Comparison of ENCODE assay signal across 19 cellular contexts in genomic region chr1:197307551-197307950, GRCh38. TPM values are rescaled to one million over a fixed set of nuclear protein-coding genes. Genes with fewer than 3 reads are reported as not detected.
"Had no signal": no experiment of that assay in that cellular context is flagged by ENCODE, and none has a peak within 500 bp of the region (broad histone marks: within the 10 kb centered on the region; RNA-seq: fewer than 3 reads in every experiment).

No MANE protein-coding gene starts in this region.

- H3K36me3 ChIP-seq: adrenal gland, esophagus squamous epithelium, heart left ventricle, pancreas, right atrium auricular region, thyroid gland had no signal

- H3K27ac Mint-ChIP-seq: activated naive CD4-positive, alpha-beta T cell treated with anti-CD3 and anti-CD28 coated beads, Interleukin-2, amount 10 ng/mL, durations not matched to agents 7 days and 5 days; activated T-helper 2 cell treated with anti-CD3 and anti-CD28 coated beads, Interferon-gamma antibody, Interleukin-2, Interleukin-4, amounts not matched to agents 10 μg/mL and 5 μg/mL and 100 μg/mL, durations not matched to agents 14 hours and 24 hours and 36 hours; dendritic cell treated with granulocyte-macrophage colony-stimulating factor and Interleukin-4, amounts not matched to agents 40 ng/mL and 50 ng/mL, for 4 days; endodermal cell had no signal

- H3K4me1 ChIP-seq: adrenal gland, body of pancreas, esophagus squamous epithelium, heart left ventricle, pancreas, right atrium auricular region, thyroid gland had no signal

- H3K4me1 Mint-ChIP-seq: activated naive CD4-positive, alpha-beta T cell treated with anti-CD3 and anti-CD28 coated beads, Interleukin-2, amount 10 ng/mL, durations not matched to agents 7 days and 5 days; endodermal cell had no signal

- H3K27ac ChIP-seq: adrenal gland, body of pancreas, esophagus squamous epithelium, heart left ventricle, pancreas, right atrium auricular region, skin epidermis, thyroid gland had no signal

- H3K9me3 Mint-ChIP-seq: activated naive CD4-positive, alpha-beta T cell treated with anti-CD3 and anti-CD28 coated beads, Interleukin-2, amount 10 ng/mL, durations not matched to agents 7 days and 5 days; activated T-helper 2 cell treated with anti-CD3 and anti-CD28 coated beads, Interferon-gamma antibody, Interleukin-2, Interleukin-4, amounts not matched to agents 10 μg/mL and 5 μg/mL and 100 μg/mL, durations not matched to agents 14 hours and 24 hours and 36 hours; dendritic cell treated with granulocyte-macrophage colony-stimulating factor and Interleukin-4, amounts not matched to agents 40 ng/mL and 50 ng/mL, for 4 days; endodermal cell had no signal

- H3K9me3 ChIP-seq: adrenal gland, body of pancreas, esophagus squamous epithelium, heart left ventricle, pancreas, right atrium auricular region, thyroid gland had no signal

- ATAC-seq: body of pancreas, heart left ventricle, left ventricle myocardium superior, pancreas had no signal

- H3K27me3 ChIP-seq: adrenal gland, body of pancreas, esophagus squamous epithelium, heart left ventricle, pancreas, right atrium auricular region, thyroid gland had no signal

- H3K4me3 ChIP-seq: adrenal gland, body of pancreas, esophagus squamous epithelium, heart left ventricle, pancreas, right atrium auricular region, skin epidermis, thyroid gland had no signal

- H3K27me3 Mint-ChIP-seq: activated naive CD4-positive, alpha-beta T cell treated with anti-CD3 and anti-CD28 coated beads, Interleukin-2, amount 10 ng/mL, durations not matched to agents 7 days and 5 days; dendritic cell treated with granulocyte-macrophage colony-stimulating factor and Interleukin-4, amounts not matched to agents 40 ng/mL and 50 ng/mL, for 4 days had no signal

- H3K4me3 Mint-ChIP-seq: activated naive CD4-positive, alpha-beta T cell treated with anti-CD3 and anti-CD28 coated beads, Interleukin-2, amount 10 ng/mL, durations not matched to agents 7 days and 5 days; dendritic cell treated with granulocyte-macrophage colony-stimulating factor and Interleukin-4, amounts not matched to agents 40 ng/mL and 50 ng/mL, for 4 days; endodermal cell had no signal

- FAIRE-seq: pancreas, urothelium cell line had no signal

- H3K36me3 Mint-ChIP-seq: activated naive CD4-positive, alpha-beta T cell treated with anti-CD3 and anti-CD28 coated beads, Interleukin-2, amount 10 ng/mL, durations not matched to agents 7 days and 5 days had no signal

- DNase-seq: activated naive CD4-positive, alpha-beta T cell treated with anti-CD3 and anti-CD28 coated beads, Interleukin-2, amount 10 ng/mL, durations not matched to agents 7 days and 5 days; adrenal gland; body of pancreas; endodermal cell; esophagus squamous epithelium; foreskin fibroblast; heart left ventricle; islet precursor cell; left ventricle myocardium superior; mesendoderm; pancreas; stimulated activated CD4-positive, alpha-beta T cell treated with anti-CD3 and anti-CD28 coated beads, Interleukin-4, amount 100 ng/mL, for 4 hours; thyroid gland had no signal

RNA-seq across cellular contexts. Expression of gene CRB1, which starts 39.5 kb away (rescaled TPM):
- total RNA-seq: activated T-helper 2 cell treated with anti-CD3 and anti-CD28 coated beads, Interferon-gamma antibody, Interleukin-2, Interleukin-4, amounts not matched to agents 10 μg/mL and 5 μg/mL and 100 μg/mL, durations not matched to agents 14 hours and 24 hours and 36 hours; endodermal cell; T-helper 2 cell treated with Interferon-gamma antibody and Interleukin-4, amounts not matched to agents 100 ng/mL and 5 ng/mL, for 36 hours had no signal
